14 cellular contexts compared by ENCODE assay signal in genomic region chr22:49850959-49851815, GRCh38. TPM values are rescaled to one million over a fixed set of nuclear protein-coding genes. Genes with fewer than 3 reads are reported as not detected.
A peak's percentile ranks its signal among the peaks of the same experiment; 100 is the strongest.
DNase-seq lines count a peak whose midpoint lies in the region; ATAC-seq lines count a peak whose summit lies in the region.
"Had no signal": no experiment of that assay in that cellular context is flagged by ENCODE, and none has a peak within 500 bp of the region (broad histone marks: within the 10 kb centered on the region; RNA-seq: fewer than 3 reads in every experiment).

No MANE protein-coding gene starts in this region.

- H4K8ac ChIP-seq in trophoblast cell (ENCODE audit: low read depth, low read length): no peak overlapping the region

- H2BK120ac ChIP-seq in trophoblast cell (ENCODE audit: insufficient read depth, low read length, poor library complexity): no peak overlapping the region

- no peak for DNase-seq in stimulated activated naive CD8-positive, alpha-beta T cell treated with anti-CD3 and anti-CD28 coated beads, Interleukin-15, Interleukin-2, amounts not matched to agents 100 U/mL and 50 U/mL, for 24 hours
- DNase-seq in activated T-helper 1 cell treated with anti-CD3 and anti-CD28 coated beads, Interleukin-12 subunit alpha, Interleukin-12 subunit beta, Interleukin-2, Interleukin-4 antibody, amounts not matched to agents 30 ng/mL and 10 ng/mL and 1 ng/mL, durations not matched to agents 14 hours and 24 hours and 36 hours (ENCODE audit: low spot score): no peak
- DNase-seq in naive B cell (no peak), retina (no peak), trophoblast cell (no peak), NOMO-1 treated with DMSO at 0.1 percent for 48 hours (lab: John Stamatoyannopoulos, UW; ENCODE audit: unreplicated experiment) (no peak), cortex of kidney (lab: John Stamatoyannopoulos, UW) (no peak)
- DNase-seq: activated gamma-delta T cell, foreskin melanocyte, NCI-H2029 treated with DMSO at 0.1 percent for 48 hours, NCI-H526 treated with DMSO at 0.1 percent for 48 hours, small intestine had no signal

- no CpG with 5 or more reads among the region's 11 CpGs for WGBS in trophoblast cell (ENCODE audit: extremely low coverage, insufficient coverage, insufficient read length)

- peaks cover 26% of the 10 kb centered on the region for H3K4me1 Mint-ChIP-seq in stimulated activated naive CD8-positive, alpha-beta T cell treated with anti-CD3 and anti-CD28 coated beads, Interleukin-15, Interleukin-2, amounts not matched to agents 100 ng/mL and 50 ng/mL, for 24 hours (ENCODE audit: low read depth)
- H3K4me1 Mint-ChIP-seq in activated T-helper 1 cell treated with anti-CD3 and anti-CD28 coated beads, Interleukin-12 subunit alpha, Interleukin-12 subunit beta, Interleukin-2, Interleukin-4 antibody, amounts not matched to agents 30 ng/mL and 10 ng/mL and 1 ng/mL, durations not matched to agents 14 hours and 24 hours and 36 hours (ENCODE audit: low read depth): peaks cover 31% of the 10 kb centered on the region
- H3K4me1 Mint-ChIP-seq in naive B cell: peaks cover 27 to 37% (median 36%) of the 10 kb centered on the region in 3 donors

- ATAC-seq in stimulated activated naive CD8-positive, alpha-beta T cell treated with anti-CD3 and anti-CD28 coated beads, Interleukin-15, Interleukin-2, amounts not matched to agents 100 U/mL and 50 U/mL, for 24 hours: no peak
- no peak for ATAC-seq in naive B cell (ENCODE audit: low read depth in 2 of 2)

- H3K27me3 ChIP-seq in trophoblast cell (ENCODE audit: insufficient read depth, low read length): peaks cover 43% of the 10 kb centered on the region

- H3K79me1 ChIP-seq in trophoblast cell (ENCODE audit: low read length): peaks cover 10% of the 10 kb centered on the region

- H2BK12ac ChIP-seq in trophoblast cell (ENCODE audit: low read length): no peak overlapping the region

- H3K9me3 ChIP-seq in trophoblast cell (ENCODE audit: insufficient read depth, low read depth, low read length): peaks cover 7% of the 10 kb centered on the region

- H3K4me2 ChIP-seq in trophoblast cell (ENCODE audit: low read length): no peak overlapping the region

- peaks cover 17% of the 10 kb centered on the region for H3K79me2 ChIP-seq in trophoblast cell (ENCODE audit: control insufficient read depth, insufficient read depth, low read length, poor library complexity)

- H4K91ac ChIP-seq in trophoblast cell (ENCODE audit: low read depth, low read length): no peak overlapping the region

- peaks cover 24% of the 10 kb centered on the region for H3K27me3 Mint-ChIP-seq in stimulated activated naive CD8-positive, alpha-beta T cell treated with anti-CD3 and anti-CD28 coated beads, Interleukin-15, Interleukin-2, amounts not matched to agents 100 ng/mL and 50 ng/mL, for 24 hours
- H3K27me3 Mint-ChIP-seq in activated T-helper 1 cell treated with anti-CD3 and anti-CD28 coated beads, Interleukin-12 subunit alpha, Interleukin-12 subunit beta, Interleukin-2, Interleukin-4 antibody, amounts not matched to agents 30 ng/mL and 10 ng/mL and 1 ng/mL, durations not matched to agents 14 hours and 24 hours and 36 hours (ENCODE audit: insufficient read depth): peaks cover 26% of the 10 kb centered on the region
- peaks cover 24 to 47% (median 33%) of the 10 kb centered on the region in 3 donors for H3K27me3 Mint-ChIP-seq in naive B cell

- no peak overlapping the region for H3K27ac ChIP-seq in trophoblast cell (ENCODE audit: low read depth, low read length)

- H3K4me3 ChIP-seq in trophoblast cell (ENCODE audit: low read depth, low read length): no peak overlapping the region
- H3K4me3 ChIP-seq: lung had no signal

- H3K14ac ChIP-seq in trophoblast cell (ENCODE audit: low read length): no peak overlapping the region

- no peak overlapping the region for H3K4ac ChIP-seq in trophoblast cell (ENCODE audit: low read depth, low read length)

- H3K4me1 ChIP-seq in trophoblast cell (ENCODE audit: control insufficient read depth in 1 of 2, insufficient read depth in 2 of 2, low read length in 2 of 2): peaks cover 4 to 18% of the 10 kb centered on the region in 2 experiments

- H3K9ac ChIP-seq in trophoblast cell (ENCODE audit: low read length): no peak overlapping the region

- H4K12ac ChIP-seq in trophoblast cell (ENCODE audit: low read depth, low read length): no peak overlapping the region

- H3K18ac ChIP-seq in trophoblast cell (ENCODE audit: low read length): no peak overlapping the region

- H3K36me3 Mint-ChIP-seq in stimulated activated naive CD8-positive, alpha-beta T cell treated with anti-CD3 and anti-CD28 coated beads, Interleukin-15, Interleukin-2, amounts not matched to agents 100 ng/mL and 50 ng/mL, for 24 hours (ENCODE audit: low read depth): peaks cover 8% of the 10 kb centered on the region
- H3K36me3 Mint-ChIP-seq in activated T-helper 1 cell treated with anti-CD3 and anti-CD28 coated beads, Interleukin-12 subunit alpha, Interleukin-12 subunit beta, Interleukin-2, Interleukin-4 antibody, amounts not matched to agents 30 ng/mL and 10 ng/mL and 1 ng/mL, durations not matched to agents 14 hours and 24 hours and 36 hours (ENCODE audit: low read depth): peaks cover 8% of the 10 kb centered on the region
- H3K36me3 Mint-ChIP-seq in naive B cell: no peaks in the 10 kb centered on the region

- peak overlapping the region; percentile 5 for H3K4me3 Mint-ChIP-seq in stimulated activated naive CD8-positive, alpha-beta T cell treated with anti-CD3 and anti-CD28 coated beads, Interleukin-15, Interleukin-2, amounts not matched to agents 100 ng/mL and 50 ng/mL, for 24 hours
- H3K4me3 Mint-ChIP-seq in activated T-helper 1 cell treated with anti-CD3 and anti-CD28 coated beads, Interleukin-12 subunit alpha, Interleukin-12 subunit beta, Interleukin-2, Interleukin-4 antibody, amounts not matched to agents 30 ng/mL and 10 ng/mL and 1 ng/mL, durations not matched to agents 14 hours and 24 hours and 36 hours: peak overlapping the region; percentile 61
- peak overlapping the region; percentile 59 to 88 (median 76) for H3K4me3 Mint-ChIP-seq in naive B cell

- no peaks in the 10 kb centered on the region for H3K9me3 Mint-ChIP-seq in stimulated activated naive CD8-positive, alpha-beta T cell treated with anti-CD3 and anti-CD28 coated beads, Interleukin-15, Interleukin-2, amounts not matched to agents 100 ng/mL and 50 ng/mL, for 24 hours
- H3K9me3 Mint-ChIP-seq in activated T-helper 1 cell treated with anti-CD3 and anti-CD28 coated beads, Interleukin-12 subunit alpha, Interleukin-12 subunit beta, Interleukin-2, Interleukin-4 antibody, amounts not matched to agents 30 ng/mL and 10 ng/mL and 1 ng/mL, durations not matched to agents 14 hours and 24 hours and 36 hours: no peaks in the 10 kb centered on the region
- no peaks in the 10 kb centered on the region for H3K9me3 Mint-ChIP-seq in naive B cell

- H3K36me3 ChIP-seq in trophoblast cell (ENCODE audit: control insufficient read depth in 1 of 2, insufficient read depth in 2 of 2, low read length in 2 of 2): no peaks in the 10 kb centered on the region

- intact Hi-C loops in activated T-helper 1 cell treated with anti-CD3 and anti-CD28 coated beads, Interleukin-12 subunit alpha, Interleukin-12 subunit beta, Interleukin-2, Interleukin-4 antibody, amounts not matched to agents 30 ng/mL and 10 ng/mL and 1 ng/mL, durations not matched to agents 14 hours and 24 hours and 36 hours (cut with micrococcal nuclease): loop anchor here (5.0 kb wide), 1 partner anchor 341 kb away; no protein-coding TSS in a partner anchor

- H3K23ac ChIP-seq in trophoblast cell (ENCODE audit: low read length): no peak overlapping the region

- no peak overlapping the region for H2AFZ ChIP-seq in trophoblast cell (ENCODE audit: insufficient read depth, low read length, poor library complexity)

- no peak overlapping the region for H2AK5ac ChIP-seq in trophoblast cell (ENCODE audit: low read length)

- no peak overlapping the region for H2BK5ac ChIP-seq in trophoblast cell (ENCODE audit: low read depth, low read length, poor library complexity)

- H3K27ac Mint-ChIP-seq in stimulated activated naive CD8-positive, alpha-beta T cell treated with anti-CD3 and anti-CD28 coated beads, Interleukin-15, Interleukin-2, amounts not matched to agents 100 ng/mL and 50 ng/mL, for 24 hours: no peak overlapping the region
- H3K27ac Mint-ChIP-seq in activated T-helper 1 cell treated with anti-CD3 and anti-CD28 coated beads, Interleukin-12 subunit alpha, Interleukin-12 subunit beta, Interleukin-2, Interleukin-4 antibody, amounts not matched to agents 30 ng/mL and 10 ng/mL and 1 ng/mL, durations not matched to agents 14 hours and 24 hours and 36 hours: peak overlapping the region; percentile 75
- peak overlapping the region in 4 of 6 donors; percentile 24 to 84 (median 62) for H3K27ac Mint-ChIP-seq in naive B cell

RNA-seq across cellular contexts. Expression of gene ZBED4, which starts 2.5 kb away (rescaled TPM):
- total RNA-seq in activated T-helper 1 cell treated with anti-CD3 and anti-CD28 coated beads, Interleukin-12 subunit alpha, Interleukin-12 subunit beta, Interleukin-2, Interleukin-4 antibody, amounts not matched to agents 30 ng/mL and 10 ng/mL and 1 ng/mL, durations not matched to agents 14 hours and 24 hours and 36 hours: 19.4 and 20.9 TPM in 2 replicates
- 10 to 100 TPM in 1 of 6 donors, 1 to 10 TPM in 5; 3.8 to 10.3 (median 6.1) TPM for polyA plus RNA-seq in naive B cell (ENCODE audit: low read depth in 6 of 6)
- 16.0 and 16.8 TPM in 2 replicates for polyA plus RNA-seq in trophoblast cell (2013)

RNA-seq across cellular contexts. Expression of gene BRD1, which starts 23.5 kb away (rescaled TPM):
- 45.5 and 46.8 TPM in 2 replicates for total RNA-seq in activated T-helper 1 cell treated with anti-CD3 and anti-CD28 coated beads, Interleukin-12 subunit alpha, Interleukin-12 subunit beta, Interleukin-2, Interleukin-4 antibody, amounts not matched to agents 30 ng/mL and 10 ng/mL and 1 ng/mL, durations not matched to agents 14 hours and 24 hours and 36 hours
- polyA plus RNA-seq in naive B cell (ENCODE audit: low read depth in 6 of 6): 1 to 10 TPM in 5 of 6 donors, under 1 TPM in 1; 0.23 to 3.0 (median 1.8) TPM
- polyA plus RNA-seq in trophoblast cell (2013): 18.7 and 19.7 TPM in 2 replicates

Comparison
In these comparisons a context has a peak if more than half of its experiments do, and no peak if none do; other contexts are left out.
1. H3K4me3 Mint-ChIP-seq: peak in every context shown above with its lines; median percentile 76 in naive B cell; 61 in activated T-helper 1 cell treated with anti-CD3 and anti-CD28 coated beads, Interleukin-12 subunit alpha, Interleukin-12 subunit beta, Interleukin-2, Interleukin-4 antibody, amounts not matched to agents 30 ng/mL and 10 ng/mL and 1 ng/mL, durations not matched to agents 14 hours and 24 hours and 36 hours; 5 in stimulated activated naive CD8-positive, alpha-beta T cell treated with anti-CD3 and anti-CD28 coated beads, Interleukin-15, Interleukin-2, amounts not matched to agents 100 ng/mL and 50 ng/mL, for 24 hours.